1 cellular context compared by ENCODE assay signal in genomic region chr10:110409926-110410325, GRCh38.
TF ChIP-seq lines count a peak whose summit lies in the region.

No MANE protein-coding gene starts in this region.

TF ChIP-seq in GM23338, 12 proteins besides CTCF, POLR2A, EP300 and RAD21:
- TF ChIP-seq REST (IDR thresholded peaks at IDR 0.05; ENCODE audit: unreplicated experiment) = no peak
- TF ChIP-seq ZNF331 (CRISPR knock-in tag; IDR thresholded peaks at IDR 0.05; ENCODE audit: low read depth) = no peak
- no peak for TF ChIP-seq EZH2phosphoT487 (IDR thresholded peaks at IDR 0.05; ENCODE audit: unreplicated experiment)
- no peak for TF ChIP-seq CREB1 (CRISPR knock-in tag; IDR thresholded peaks at IDR 0.05; ENCODE audit: low read depth)
- TF ChIP-seq NANOG (IDR thresholded peaks at IDR 0.05; ENCODE audit: borderline replicate concordance) = no peak
- no peak for TF ChIP-seq ZNF462 (CRISPR knock-in tag; IDR thresholded peaks at IDR 0.05)
- TF ChIP-seq ETS1 (IDR thresholded peaks at IDR 0.05) = no peak
- TF ChIP-seq EZH2 (IDR thresholded peaks at IDR 0.05; ENCODE audit: low read depth, unreplicated experiment) = no peak
- TF ChIP-seq POLR2AphosphoS5 (IDR thresholded peaks at IDR 0.05; ENCODE audit: low read depth) = no peak
- TF ChIP-seq ZNF114 (CRISPR knock-in tag; IDR thresholded peaks at IDR 0.05) = no peak
- TF ChIP-seq STAT1 (IDR thresholded peaks at IDR 0.05; ENCODE audit: unreplicated experiment) = no peak
- no peak for TF ChIP-seq JUNB (IDR thresholded peaks at IDR 0.05; ENCODE audit: unreplicated experiment)
